ENCODE assay signal across 2 cellular contexts in the genomic region with DNA sequence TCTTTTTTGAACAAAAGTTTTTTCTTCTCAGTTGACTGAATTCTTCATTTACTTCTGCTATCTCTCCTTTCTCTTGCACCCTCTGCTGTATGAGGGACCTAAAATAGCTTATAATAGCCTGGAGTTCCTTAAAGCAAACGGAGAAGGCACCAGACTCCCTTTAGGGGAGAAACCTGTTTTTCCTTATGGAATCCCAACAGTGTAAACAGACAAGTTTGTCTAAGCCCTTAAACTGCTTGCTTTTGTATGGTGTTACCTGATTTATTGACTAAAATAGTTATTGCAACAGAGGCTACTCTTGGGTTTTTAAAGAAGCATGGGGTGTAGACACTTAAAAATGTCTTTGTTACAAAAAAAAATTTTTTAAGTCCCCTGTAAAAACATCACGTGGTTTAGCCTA.
TF ChIP-seq lines count a peak whose summit lies in the region.

No MANE protein-coding gene starts in this region.

TF ChIP-seq in WTC11, 78 proteins besides CTCF, POLR2A, EP300 and RAD21:
- TF ChIP-seq CREM (CRISPR knock-in tag; IDR thresholded peaks at IDR 0.05): no peak

TF ChIP-seq in HepG2, 621 proteins besides CTCF, POLR2A, EP300 and RAD21:
- peak; percentile 68; the same call in 1 of the 2 replicates for TF ChIP-seq GFI1 (CRISPR knock-in tag; IDR thresholded peaks at IDR 0.05; ENCODE audit: borderline replicate concordance)
- no peak for TF ChIP-seq ZNF326 (CRISPR knock-in tag; IDR thresholded peaks at IDR 0.05; ENCODE audit: borderline replicate concordance)
